Comparison of ENCODE assay signal across 1 cellular context in genomic region chr4:145635117-145635516, GRCh38.
TF ChIP-seq lines count a peak whose summit lies in the region.

No MANE protein-coding gene starts in this region.

TF ChIP-seq in H1, 55 proteins besides CTCF, POLR2A, EP300 and RAD21:
- TF ChIP-seq, protein P1, sequence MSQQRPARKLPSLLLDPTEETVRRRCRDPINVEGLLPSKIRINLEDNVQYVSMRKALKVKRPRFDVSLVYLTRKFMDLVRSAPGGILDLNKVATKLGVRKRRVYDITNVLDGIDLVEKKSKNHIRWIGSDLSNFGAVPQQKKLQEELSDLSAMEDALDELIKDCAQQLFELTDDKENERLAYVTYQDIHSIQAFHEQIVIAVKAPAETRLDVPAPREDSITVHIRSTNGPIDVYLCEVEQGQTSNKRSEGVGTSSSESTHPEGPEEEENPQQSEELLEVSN (IDR thresholded peaks at IDR 0.05) = no peak
- TF ChIP-seq TCF12 (IDR thresholded peaks at IDR 0.05; ENCODE audit: low read depth, low read length) (no peak), SIN3A (conservative IDR thresholded peaks at IDR 0.05 in 1 of 2, IDR thresholded peaks at IDR 0.05 in 1 of 2; ENCODE audit: low read depth in 1 of 2, low read length in 2 of 2) (no peak), RNF2 (IDR thresholded peaks at IDR 0.05; ENCODE audit: borderline replicate concordance, low read depth, low read length, missing control alignments, poor library complexity, severe bottlenecking) (no peak), KDM5A (IDR thresholded peaks at IDR 0.05; ENCODE audit: low read length) (no peak), CHD1 (IDR thresholded peaks at IDR 0.05; ENCODE audit: low read depth, low read length) (no peak), ATF3 (IDR thresholded peaks at IDR 0.05; ENCODE audit: insufficient read depth, low read depth, low read length) (no peak), POU5F1 (IDR thresholded peaks at IDR 0.05; ENCODE audit: low read depth, low read length) (no peak), SIX5 (IDR thresholded peaks at IDR 0.05; ENCODE audit: low read depth, low read length) (no peak)
